1 cellular context compared by ENCODE assay signal in the genomic region with DNA sequence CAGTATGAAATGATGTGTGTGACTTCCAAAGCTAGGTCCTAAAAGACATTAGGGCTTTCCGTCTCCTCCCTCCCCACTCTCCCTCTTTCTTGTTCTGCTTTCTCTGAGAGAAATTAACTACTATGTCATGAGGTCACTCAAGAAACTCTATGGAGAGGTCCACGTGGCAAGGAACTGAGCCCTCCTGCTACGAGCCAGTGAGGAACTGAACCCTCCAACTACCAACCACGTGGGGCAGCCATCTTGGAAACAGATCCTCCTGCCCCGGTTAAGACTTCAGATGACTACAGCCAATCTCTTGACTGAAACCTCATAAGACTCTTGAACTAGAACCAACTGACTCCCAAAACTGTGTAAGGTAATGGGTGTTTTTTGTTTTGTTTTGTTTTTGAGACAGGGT.
TF ChIP-seq lines count a peak whose summit lies in the region.

No MANE protein-coding gene starts in this region.

TF ChIP-seq in K562, 482 proteins besides CTCF, POLR2A, EP300 and RAD21 (continued from another document):
- TF ChIP-seq, protein P1, sequence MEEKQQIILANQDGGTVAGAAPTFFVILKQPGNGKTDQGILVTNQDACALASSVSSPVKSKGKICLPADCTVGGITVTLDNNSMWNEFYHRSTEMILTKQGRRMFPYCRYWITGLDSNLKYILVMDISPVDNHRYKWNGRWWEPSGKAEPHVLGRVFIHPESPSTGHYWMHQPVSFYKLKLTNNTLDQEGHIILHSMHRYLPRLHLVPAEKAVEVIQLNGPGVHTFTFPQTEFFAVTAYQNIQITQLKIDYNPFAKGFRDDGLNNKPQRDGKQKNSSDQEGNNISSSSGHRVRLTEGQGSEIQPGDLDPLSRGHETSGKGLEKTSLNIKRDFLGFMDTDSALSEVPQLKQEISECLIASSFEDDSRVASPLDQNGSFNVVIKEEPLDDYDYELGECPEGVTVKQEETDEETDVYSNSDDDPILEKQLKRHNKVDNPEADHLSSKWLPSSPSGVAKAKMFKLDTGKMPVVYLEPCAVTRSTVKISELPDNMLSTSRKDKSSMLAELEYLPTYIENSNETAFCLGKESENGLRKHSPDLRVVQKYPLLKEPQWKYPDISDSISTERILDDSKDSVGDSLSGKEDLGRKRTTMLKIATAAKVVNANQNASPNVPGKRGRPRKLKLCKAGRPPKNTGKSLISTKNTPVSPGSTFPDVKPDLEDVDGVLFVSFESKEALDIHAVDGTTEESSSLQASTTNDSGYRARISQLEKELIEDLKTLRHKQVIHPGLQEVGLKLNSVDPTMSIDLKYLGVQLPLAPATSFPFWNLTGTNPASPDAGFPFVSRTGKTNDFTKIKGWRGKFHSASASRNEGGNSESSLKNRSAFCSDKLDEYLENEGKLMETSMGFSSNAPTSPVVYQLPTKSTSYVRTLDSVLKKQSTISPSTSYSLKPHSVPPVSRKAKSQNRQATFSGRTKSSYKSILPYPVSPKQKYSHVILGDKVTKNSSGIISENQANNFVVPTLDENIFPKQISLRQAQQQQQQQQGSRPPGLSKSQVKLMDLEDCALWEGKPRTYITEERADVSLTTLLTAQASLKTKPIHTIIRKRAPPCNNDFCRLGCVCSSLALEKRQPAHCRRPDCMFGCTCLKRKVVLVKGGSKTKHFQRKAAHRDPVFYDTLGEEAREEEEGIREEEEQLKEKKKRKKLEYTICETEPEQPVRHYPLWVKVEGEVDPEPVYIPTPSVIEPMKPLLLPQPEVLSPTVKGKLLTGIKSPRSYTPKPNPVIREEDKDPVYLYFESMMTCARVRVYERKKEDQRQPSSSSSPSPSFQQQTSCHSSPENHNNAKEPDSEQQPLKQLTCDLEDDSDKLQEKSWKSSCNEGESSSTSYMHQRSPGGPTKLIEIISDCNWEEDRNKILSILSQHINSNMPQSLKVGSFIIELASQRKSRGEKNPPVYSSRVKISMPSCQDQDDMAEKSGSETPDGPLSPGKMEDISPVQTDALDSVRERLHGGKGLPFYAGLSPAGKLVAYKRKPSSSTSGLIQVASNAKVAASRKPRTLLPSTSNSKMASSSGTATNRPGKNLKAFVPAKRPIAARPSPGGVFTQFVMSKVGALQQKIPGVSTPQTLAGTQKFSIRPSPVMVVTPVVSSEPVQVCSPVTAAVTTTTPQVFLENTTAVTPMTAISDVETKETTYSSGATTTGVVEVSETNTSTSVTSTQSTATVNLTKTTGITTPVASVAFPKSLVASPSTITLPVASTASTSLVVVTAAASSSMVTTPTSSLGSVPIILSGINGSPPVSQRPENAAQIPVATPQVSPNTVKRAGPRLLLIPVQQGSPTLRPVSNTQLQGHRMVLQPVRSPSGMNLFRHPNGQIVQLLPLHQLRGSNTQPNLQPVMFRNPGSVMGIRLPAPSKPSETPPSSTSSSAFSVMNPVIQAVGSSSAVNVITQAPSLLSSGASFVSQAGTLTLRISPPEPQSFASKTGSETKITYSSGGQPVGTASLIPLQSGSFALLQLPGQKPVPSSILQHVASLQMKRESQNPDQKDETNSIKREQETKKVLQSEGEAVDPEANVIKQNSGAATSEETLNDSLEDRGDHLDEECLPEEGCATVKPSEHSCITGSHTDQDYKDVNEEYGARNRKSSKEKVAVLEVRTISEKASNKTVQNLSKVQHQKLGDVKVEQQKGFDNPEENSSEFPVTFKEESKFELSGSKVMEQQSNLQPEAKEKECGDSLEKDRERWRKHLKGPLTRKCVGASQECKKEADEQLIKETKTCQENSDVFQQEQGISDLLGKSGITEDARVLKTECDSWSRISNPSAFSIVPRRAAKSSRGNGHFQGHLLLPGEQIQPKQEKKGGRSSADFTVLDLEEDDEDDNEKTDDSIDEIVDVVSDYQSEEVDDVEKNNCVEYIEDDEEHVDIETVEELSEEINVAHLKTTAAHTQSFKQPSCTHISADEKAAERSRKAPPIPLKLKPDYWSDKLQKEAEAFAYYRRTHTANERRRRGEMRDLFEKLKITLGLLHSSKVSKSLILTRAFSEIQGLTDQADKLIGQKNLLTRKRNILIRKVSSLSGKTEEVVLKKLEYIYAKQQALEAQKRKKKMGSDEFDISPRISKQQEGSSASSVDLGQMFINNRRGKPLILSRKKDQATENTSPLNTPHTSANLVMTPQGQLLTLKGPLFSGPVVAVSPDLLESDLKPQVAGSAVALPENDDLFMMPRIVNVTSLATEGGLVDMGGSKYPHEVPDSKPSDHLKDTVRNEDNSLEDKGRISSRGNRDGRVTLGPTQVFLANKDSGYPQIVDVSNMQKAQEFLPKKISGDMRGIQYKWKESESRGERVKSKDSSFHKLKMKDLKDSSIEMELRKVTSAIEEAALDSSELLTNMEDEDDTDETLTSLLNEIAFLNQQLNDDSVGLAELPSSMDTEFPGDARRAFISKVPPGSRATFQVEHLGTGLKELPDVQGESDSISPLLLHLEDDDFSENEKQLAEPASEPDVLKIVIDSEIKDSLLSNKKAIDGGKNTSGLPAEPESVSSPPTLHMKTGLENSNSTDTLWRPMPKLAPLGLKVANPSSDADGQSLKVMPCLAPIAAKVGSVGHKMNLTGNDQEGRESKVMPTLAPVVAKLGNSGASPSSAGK (IDR thresholded peaks at IDR 0.05): peak; percentile 33; the same call in 1 of the 2 replicates
- no peak for TF ChIP-seq FOS (IDR thresholded peaks at IDR 0.05; ENCODE audit: extremely low read depth, insufficient read length)
- TF ChIP-seq HLTF (IDR thresholded peaks at IDR 0.05): no peak
- no peak for TF ChIP-seq POU5F1 (IDR thresholded peaks at IDR 0.05; ENCODE audit: borderline replicate concordance, low read depth, low read length, partially characterized antibody)
- TF ChIP-seq YY1 (IDR thresholded peaks at IDR 0.05; ENCODE audit: borderline replicate concordance in 1 of 3, control insufficient read depth in 1 of 3, extremely low read depth in 1 of 3, insufficient read depth in 3 of 3, insufficient read length in 1 of 3, insufficient replicate concordance in 2 of 3, low read depth in 1 of 3, low read length in 2 of 3): peak; percentile 55 to 87 (median 59)
- no peak for TF ChIP-seq FOXA1 (IDR thresholded peaks at IDR 0.05; ENCODE audit: borderline replicate concordance)
- TF ChIP-seq TEAD2 (tag; IDR thresholded peaks at IDR 0.05): no peak
- TF ChIP-seq EHMT2 (IDR thresholded peaks at IDR 0.05): peak; percentile 16; the same call in 1 of the 2 replicates
- no peak for TF ChIP-seq CBX5 (IDR thresholded peaks at IDR 0.05; ENCODE audit: borderline replicate concordance, low read depth)
- TF ChIP-seq RFX1 (IDR thresholded peaks at IDR 0.05): no peak
- TF ChIP-seq KDM2B (CRISPR knock-in tag; IDR thresholded peaks at IDR 0.05): no peak
- no peak for TF ChIP-seq MTF1 (CRISPR knock-in tag; IDR thresholded peaks at IDR 0.05; ENCODE audit: borderline replicate concordance)
- no peak for TF ChIP-seq ZNF277 (CRISPR knock-in tag; IDR thresholded peaks at IDR 0.05; ENCODE audit: borderline replicate concordance)
- TF ChIP-seq MAX (CRISPR knock-in tag; IDR thresholded peaks at IDR 0.05): peak; percentile 36; the same call in 1 of the 2 replicates
- no peak for TF ChIP-seq ZNF354B (CRISPR knock-in tag; IDR thresholded peaks at IDR 0.05)
- TF ChIP-seq ZBED1 (IDR thresholded peaks at IDR 0.05): no peak
